13 cellular contexts compared by ENCODE assay signal in genomic region chr5:139297439-139298133, GRCh38. TPM values are rescaled to one million over a fixed set of nuclear protein-coding genes. Genes with fewer than 3 reads are reported as not detected.
DNase-seq lines count a peak whose midpoint lies in the region; ATAC-seq and TF ChIP-seq lines count a peak whose summit lies in the region.
"Had no signal": no experiment of that assay in that cellular context is flagged by ENCODE, and none has a peak within 500 bp of the region (broad histone marks: within the 10 kb centered on the region; RNA-seq: fewer than 3 reads in every experiment).

No MANE protein-coding gene starts in this region.

- no peak for DNase-seq in activated naive CD4-positive, alpha-beta T cell treated with anti-CD3 and anti-CD28 coated beads, Interleukin-2, amount 50 U/mL, for 72 hours (ENCODE audit: low spot score in 2 of 2)
- DNase-seq in activated B cell treated with CpG ODN at 0.5 μM for 24 hours, result no peak
- DNase-seq in immature natural killer cell, result no peak
- DNase-seq in stimulated activated naive CD8-positive, alpha-beta T cell treated with anti-CD3 and anti-CD28 coated beads, Interleukin-15, amount 100 ng/mL, for 72 hours, result no peak
- DNase-seq in GF-D8 (lab: John Stamatoyannopoulos, UW), result no peak
- DNase-seq in T1000 (lab: John Stamatoyannopoulos, UW), result no peak
- no peak for DNase-seq in left lung
- DNase-seq: dorsolateral prefrontal cortex, head of caudate nucleus had no signal

- H3K36me3 Mint-ChIP-seq in activated naive CD4-positive, alpha-beta T cell treated with anti-CD3 and anti-CD28 coated beads, Interleukin-2, amount 50 U/mL, for 24 hours, result peaks cover 22% of the 10 kb centered on the region
- H3K36me3 Mint-ChIP-seq in activated naive CD4-positive, alpha-beta T cell treated with anti-CD3 and anti-CD28 coated beads, Interleukin-2, amount 50 U/mL, for 72 hours, result peaks cover 19 to 21% of the 10 kb centered on the region in 2 donors
- H3K36me3 Mint-ChIP-seq in activated B cell treated with CpG ODN at 0.5 μM for 24 hours (ENCODE audit: low read depth), result peaks cover 32% of the 10 kb centered on the region
- H3K36me3 Mint-ChIP-seq in immature natural killer cell, result no peaks in the 10 kb centered on the region

- CTCF ChIA-PET in activated B cell treated with CpG ODN at 0.5 μM for 24 hours (lab: Charles Lee), result no interaction called here

- no peaks in the 10 kb centered on the region for H3K27me3 Mint-ChIP-seq in activated naive CD4-positive, alpha-beta T cell treated with anti-CD3 and anti-CD28 coated beads, Interleukin-2, amount 50 U/mL, for 24 hours
- H3K27me3 Mint-ChIP-seq in activated B cell treated with CpG ODN at 0.5 μM for 24 hours, result no peaks in the 10 kb centered on the region
- peaks cover 6 to 22% (median 19%) of the 10 kb centered on the region in 3 donors for H3K27me3 Mint-ChIP-seq in immature natural killer cell (ENCODE audit: low read depth in 3 of 3)
- H3K27me3 Mint-ChIP-seq in stimulated activated naive CD8-positive, alpha-beta T cell treated with anti-CD3 and anti-CD28 coated beads, Interleukin-15, amount 100 ng/mL, for 72 hours, result no peaks in the 10 kb centered on the region

- H3K27ac ChIP-seq in left lung, result no peak overlapping the region

- no peak for ATAC-seq in activated naive CD4-positive, alpha-beta T cell treated with anti-CD3 and anti-CD28 coated beads, Interleukin-2, amount 50 U/mL, for 72 hours
- ATAC-seq in activated B cell treated with CpG ODN at 0.5 μM for 24 hours (ENCODE audit: low read depth) (no peak), left lung (no peak)
- ATAC-seq in stimulated activated naive CD8-positive, alpha-beta T cell treated with anti-CD3 and anti-CD28 coated beads, Interleukin-15, amount 100 ng/mL, for 72 hours, result no peak
- ATAC-seq: activated CD4-positive, CD25-positive, alpha-beta regulatory T cell treated with anti-CD3 and anti-CD28 coated beads, Interleukin-2, amount 50 U/mL, for 24 hours had no signal

- intact Hi-C loops in activated B cell treated with CpG ODN at 0.5 μM for 24 hours (cut with micrococcal nuclease), result loop anchor here (10.0 kb wide), 1 partner anchor 943 kb away; the partner anchor contains the start of gene KDM3B
- intact Hi-C loops in left lung (cut with DNase I), result no loop called here

- POLR2A ChIA-PET in activated B cell treated with CpG ODN at 0.5 μM for 24 hours (lab: Charles Lee), result interaction anchor here (0.6 to 1.6 kb wide), 4 partner anchors 13 to 128 kb away, joined by 3 to 5 read pairs (median 3); partner anchors contain the start of gene PAIP2

- no peaks in the 10 kb centered on the region for H3K27me3 ChIP-seq in left lung
- H3K27me3 ChIP-seq: dorsolateral prefrontal cortex, right atrium auricular region, tibial nerve had no signal

- no peak for TF ChIP-seq CTCF in activated B cell treated with CpG ODN at 0.5 μM for 24 hours (IDR thresholded peaks at IDR 0.05)
- no peak for TF ChIP-seq CTCF in left lung (IDR thresholded peaks at IDR 0.05)

- H3K4me1 ChIP-seq in left lung, result peaks cover 45 to 76% of the 10 kb centered on the region in 2 donors

- H3K4me1 Mint-ChIP-seq in activated naive CD4-positive, alpha-beta T cell treated with anti-CD3 and anti-CD28 coated beads, Interleukin-2, amount 50 U/mL, for 24 hours, result peaks cover 77% of the 10 kb centered on the region
- H3K4me1 Mint-ChIP-seq in activated B cell treated with CpG ODN at 0.5 μM for 24 hours (peaks cover 83% of the 10 kb centered on the region), immature natural killer cell (peaks cover 85 to 87% of the 10 kb centered on the region in 2 donors)
- peaks cover 80% of the 10 kb centered on the region for H3K4me1 Mint-ChIP-seq in stimulated activated naive CD8-positive, alpha-beta T cell treated with anti-CD3 and anti-CD28 coated beads, Interleukin-15, amount 100 ng/mL, for 72 hours

- no peaks in the 10 kb centered on the region for H3K36me3 ChIP-seq in left lung
- H3K36me3 ChIP-seq: right atrium auricular region, tibial nerve had no signal

- H3K4me3 Mint-ChIP-seq in activated naive CD4-positive, alpha-beta T cell treated with anti-CD3 and anti-CD28 coated beads, Interleukin-2, amount 50 U/mL, for 24 hours, result peak overlapping the region; percentile 95
- H3K4me3 Mint-ChIP-seq in activated B cell treated with CpG ODN at 0.5 μM for 24 hours (peak overlapping the region; percentile 45), immature natural killer cell (peak overlapping the region in 3 of 5 donors; percentile 10 to 67 (median 52))
- peak overlapping the region; percentile 14 to 38 for H3K4me3 Mint-ChIP-seq in stimulated activated naive CD8-positive, alpha-beta T cell treated with anti-CD3 and anti-CD28 coated beads, Interleukin-15, amount 100 ng/mL, for 72 hours

- H3K27ac Mint-ChIP-seq in activated naive CD4-positive, alpha-beta T cell treated with anti-CD3 and anti-CD28 coated beads, Interleukin-2, amount 50 U/mL, for 24 hours, result peak overlapping the region; percentile 1
- H3K27ac Mint-ChIP-seq in activated naive CD4-positive, alpha-beta T cell treated with anti-CD3 and anti-CD28 coated beads, Interleukin-2, amount 50 U/mL, for 72 hours, result peak overlapping the region in 1 of 2 donors; percentile 70
- peak overlapping the region; percentile 0 for H3K27ac Mint-ChIP-seq in activated B cell treated with CpG ODN at 0.5 μM for 24 hours
- H3K27ac Mint-ChIP-seq in immature natural killer cell, result peak overlapping the region in 2 of 6 donors; percentile 15 to 26
- H3K27ac Mint-ChIP-seq in stimulated activated naive CD8-positive, alpha-beta T cell treated with anti-CD3 and anti-CD28 coated beads, Interleukin-15, amount 100 ng/mL, for 72 hours, result peak overlapping the region in 1 of 2 donors; percentile 20

- no peaks in the 10 kb centered on the region for H3K9me3 Mint-ChIP-seq in activated naive CD4-positive, alpha-beta T cell treated with anti-CD3 and anti-CD28 coated beads, Interleukin-2, amount 50 U/mL, for 24 hours
- no peaks in the 10 kb centered on the region for H3K9me3 Mint-ChIP-seq in activated naive CD4-positive, alpha-beta T cell treated with anti-CD3 and anti-CD28 coated beads, Interleukin-2, amount 50 U/mL, for 72 hours
- no peaks in the 10 kb centered on the region for H3K9me3 Mint-ChIP-seq in activated B cell treated with CpG ODN at 0.5 μM for 24 hours
- no peaks in the 10 kb centered on the region for H3K9me3 Mint-ChIP-seq in immature natural killer cell
- H3K9me3 Mint-ChIP-seq in stimulated activated naive CD8-positive, alpha-beta T cell treated with anti-CD3 and anti-CD28 coated beads, Interleukin-15, amount 100 ng/mL, for 72 hours, result no peaks in the 10 kb centered on the region

- no peak overlapping the region for H3K4me3 ChIP-seq in left lung
- H3K4me3 ChIP-seq: right atrium auricular region had no signal

- no peaks in the 10 kb centered on the region for H3K9me3 ChIP-seq in left lung
- H3K9me3 ChIP-seq: right atrium auricular region, tibial nerve had no signal

RNA-seq across cellular contexts. Expression of gene MATR3, which starts 4.0 kb away (rescaled TPM):
- 100 to 1,000 TPM; 160 to 182 TPM for total RNA-seq in activated naive CD4-positive, alpha-beta T cell treated with anti-CD3 and anti-CD28 coated beads, Interleukin-2, amount 50 U/mL, for 72 hours
- total RNA-seq in activated B cell treated with CpG ODN at 0.5 μM for 24 hours (242 and 294 TPM in 2 replicates), left lung (100 to 1,000 TPM; 171 to 177 TPM)
- 100 to 1,000 TPM; 322 to 380 (median 361) TPM for polyA plus RNA-seq in immature natural killer cell

RNA-seq across cellular contexts. Expression of gene PAIP2, which starts 44.1 kb away (rescaled TPM):
- total RNA-seq in activated naive CD4-positive, alpha-beta T cell treated with anti-CD3 and anti-CD28 coated beads, Interleukin-2, amount 50 U/mL, for 72 hours, result 100 to 1,000 TPM in 1 of 2 donors, 10 to 100 TPM in 1; 85.7 to 111 TPM
- total RNA-seq in activated B cell treated with CpG ODN at 0.5 μM for 24 hours (79.7 and 80.8 TPM in 2 replicates), left lung (10 to 100 TPM; 66.8 to 73.9 TPM)
- 100 to 1,000 TPM; 340 to 565 (median 409) TPM for polyA plus RNA-seq in immature natural killer cell

Comparison
In these comparisons a context has a peak if more than half of its experiments do, and no peak if none do; other contexts are left out.
1. H3K4me3 Mint-ChIP-seq: peak in every context shown above with its lines; median percentile 95 in activated naive CD4-positive, alpha-beta T cell treated with anti-CD3 and anti-CD28 coated beads, Interleukin-2, amount 50 U/mL, for 24 hours; 52 in immature natural killer cell; 45 in activated B cell treated with CpG ODN at 0.5 μM for 24 hours; 26 in stimulated activated naive CD8-positive, alpha-beta T cell treated with anti-CD3 and anti-CD28 coated beads, Interleukin-15, amount 100 ng/mL, for 72 hours.